In genomic region chr17:82241183-82241925, GRCh38 we compare ENCODE assay signal across 8 cellular contexts. TPM values are rescaled to one million over a fixed set of nuclear protein-coding genes. Genes with fewer than 3 reads are reported as not detected.
DNase-seq lines count a peak whose midpoint lies in the region; ATAC-seq and TF ChIP-seq lines count a peak whose summit lies in the region.

No MANE protein-coding gene starts in this region.

- no peaks in the 10 kb centered on the region for H3K27me3 ChIP-seq in adrenal gland
- no peaks in the 10 kb centered on the region for H3K27me3 ChIP-seq in right atrium auricular region
- no peaks in the 10 kb centered on the region for H3K27me3 ChIP-seq in skeletal muscle satellite cell (ENCODE audit: control insufficient read depth, insufficient read depth, low read length)

- H3K4me1 ChIP-seq in adrenal gland (replicated peaks in 1 of 2) (peaks cover 51 to 74% of the 10 kb centered on the region in 2 donors), right atrium auricular region (peaks cover 0 to 77% of the 10 kb centered on the region in 2 donors), skeletal muscle satellite cell (ENCODE audit: control insufficient read depth, insufficient read depth, low read length) (peaks cover 81% of the 10 kb centered on the region)

- peaks cover 5% of the 10 kb centered on the region for H3K4me1 Mint-ChIP-seq in type B pancreatic cell (ENCODE audit: unreplicated experiment)

- DNase-seq in CD1c-positive myeloid dendritic cell (ENCODE audit: extremely low spot score) (peak; percentile 89), NOMO-1 treated with DMSO at 0.1 percent for 48 hours (lab: John Stamatoyannopoulos, UW; ENCODE audit: unreplicated experiment) (peak; percentile 84), adrenal gland (peak; percentile 83 to 94 (median 93)), right atrium auricular region (ENCODE audit: low spot score) (peak; percentile 81), NCI-H187 (lab: John Stamatoyannopoulos, UW) (no peak), type B pancreatic cell (ENCODE audit: extremely low spot score, unreplicated experiment) (no peak)

- 2 to 32% (median 17%) methylated on average over 4 to 27 of the region's 27 CpGs for WGBS in adrenal gland, 4 donors

- intact Hi-C loops in adrenal gland (cut with DNase I), result no loop called here

- H3K9me3 Mint-ChIP-seq in type B pancreatic cell, result no peaks in the 10 kb centered on the region

- TF ChIP-seq CTCF in adrenal gland (IDR thresholded peaks at IDR 0.05) (no peak), right atrium auricular region (IDR thresholded peaks at IDR 0.05) (no peak), type B pancreatic cell (conservative IDR thresholded peaks at IDR 0.05) (no peak)

- H3K27ac Mint-ChIP-seq in type B pancreatic cell, result no peak overlapping the region

- no peak for ATAC-seq in GM18873 (IDR thresholded peaks at IDR 0.05; ENCODE audit: low FRiP score, unreplicated experiment)

- H3K9me3 ChIP-seq in adrenal gland (replicated peaks in 1 of 3) (no peaks in the 10 kb centered on the region), right atrium auricular region (no peaks in the 10 kb centered on the region), skeletal muscle satellite cell (replicated peaks; ENCODE audit: low read length) (no peaks in the 10 kb centered on the region)

- H3K27me3 Mint-ChIP-seq in type B pancreatic cell, result no peaks in the 10 kb centered on the region

- H3K36me3 ChIP-seq in adrenal gland (replicated peaks in 1 of 2), result peaks cover 0 to 46% of the 10 kb centered on the region in 2 donors
- peaks cover 38% of the 10 kb centered on the region for H3K36me3 ChIP-seq in right atrium auricular region
- H3K36me3 ChIP-seq in skeletal muscle satellite cell (ENCODE audit: insufficient read depth, low read length), result peaks cover 72% of the 10 kb centered on the region

- no peak overlapping the region for H3K4me3 Mint-ChIP-seq in type B pancreatic cell

- peak overlapping the region; percentile 61 for H3K9ac ChIP-seq in skeletal muscle satellite cell (ENCODE audit: low read depth, low read length)

- H3K36me3 Mint-ChIP-seq in type B pancreatic cell, result peaks cover 10% of the 10 kb centered on the region

- H3K4me3 ChIP-seq in adrenal gland (no peak overlapping the region), right atrium auricular region (no peak overlapping the region), skeletal muscle satellite cell (ENCODE audit: low read length) (no peak overlapping the region)

- peak in 1 of 2 donors; percentile 45 for TF ChIP-seq POLR2A in adrenal gland (IDR thresholded peaks at IDR 0.05)

- peak overlapping the region; percentile 55 to 91 (median 88) for H3K27ac ChIP-seq in adrenal gland
- H3K27ac ChIP-seq in right atrium auricular region, result peak overlapping the region; percentile 75 to 78

- H3K4me2 ChIP-seq in skeletal muscle satellite cell (ENCODE audit: low read length), result peak overlapping the region; percentile 37

RNA-seq across cellular contexts. Expression of gene SLC16A3, which starts 12.5 kb away (rescaled TPM):
- total RNA-seq in adrenal gland, result 10 to 100 TPM; 21.9 to 58.6 (median 40.1) TPM
- polyA plus RNA-seq in adrenal gland, result 10 to 100 TPM in 2 of 3 donors, 1 to 10 TPM in 1; 2.7 to 14.4 (median 10.5) TPM
- total RNA-seq in right atrium auricular region, result 10 to 100 TPM in 1 of 2 donors, 1 to 10 TPM in 1; 5.0 to 19.5 TPM
- 265 and 305 TPM in 2 replicates for total RNA-seq in skeletal muscle satellite cell (2012; rRNA removed)
- 27.8 and 29.8 TPM in 2 replicates for total RNA-seq in type B pancreatic cell (ENCODE audit: low replicate concordance)

RNA-seq across cellular contexts. Expression of gene CCDC57, which starts 28.7 kb away (rescaled TPM):
- 10 to 100 TPM; 14.7 to 51.3 (median 28.8) TPM for total RNA-seq in adrenal gland
- 100 to 1,000 TPM in 2 of 3 donors, 1 to 10 TPM in 1; 7.1 to 275 (median 129) TPM for polyA plus RNA-seq in adrenal gland
- 1 to 10 TPM; 5.1 to 7.4 TPM for total RNA-seq in right atrium auricular region
- total RNA-seq in skeletal muscle satellite cell (2012; rRNA removed), result 15.9 and 22.3 TPM in 2 replicates
- 33.5 and 58.7 TPM in 2 replicates for total RNA-seq in type B pancreatic cell (ENCODE audit: low replicate concordance)

RNA-seq across cellular contexts. Expression of gene CSNK1D, which starts 32.1 kb away (rescaled TPM):
- total RNA-seq in adrenal gland, result 100 to 1,000 TPM in 4 of 8 donors, 10 to 100 TPM in 4; 49.8 to 185 (median 97.4) TPM
- polyA plus RNA-seq in adrenal gland, result 100 to 1,000 TPM; 126 to 171 (median 153) TPM
- 10 to 100 TPM; 31.3 to 32.9 TPM for total RNA-seq in right atrium auricular region
- total RNA-seq in skeletal muscle satellite cell (2012; rRNA removed), result 51.3 and 52.7 TPM in 2 replicates
- total RNA-seq in type B pancreatic cell (ENCODE audit: low replicate concordance), result 176 and 184 TPM in 2 replicates

Comparison
In these comparisons a context has a peak if more than half of its experiments do, and no peak if none do; other contexts are left out.
1. DNase-seq: peak in CD1c-positive myeloid dendritic cell (single experiment), NOMO-1 treated with DMSO at 0.1 percent for 48 hours (single experiment), adrenal gland (7 of 7) and right atrium auricular region (single experiment); none in NCI-H187 (0 of 2) and type B pancreatic cell (single experiment).